ENCODE assay signal across 1 cellular context in the genomic region with DNA sequence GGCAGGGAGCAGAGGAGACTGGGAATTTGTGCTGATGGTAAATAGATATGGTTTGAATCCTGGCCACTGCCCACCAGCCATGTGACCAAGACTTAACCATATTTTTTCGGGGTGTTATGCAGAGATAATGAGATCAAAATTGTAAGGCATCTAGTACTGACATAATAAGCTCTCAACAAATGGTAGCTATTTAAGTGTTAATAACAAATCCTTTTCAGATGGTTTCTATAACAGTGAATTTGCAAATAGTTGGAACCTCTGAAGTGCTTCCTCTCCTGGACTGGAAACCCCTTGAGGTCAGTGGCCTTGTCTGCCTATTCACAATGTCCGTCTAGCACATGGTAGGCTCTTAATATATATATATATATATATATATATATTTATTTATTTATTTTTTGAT.
TF ChIP-seq lines count a peak whose summit lies in the region.

No MANE protein-coding gene starts in this region.

TF ChIP-seq in K562, 482 proteins besides CTCF, POLR2A, EP300 and RAD21 (continued from another document):
- TF ChIP-seq, protein P1, sequence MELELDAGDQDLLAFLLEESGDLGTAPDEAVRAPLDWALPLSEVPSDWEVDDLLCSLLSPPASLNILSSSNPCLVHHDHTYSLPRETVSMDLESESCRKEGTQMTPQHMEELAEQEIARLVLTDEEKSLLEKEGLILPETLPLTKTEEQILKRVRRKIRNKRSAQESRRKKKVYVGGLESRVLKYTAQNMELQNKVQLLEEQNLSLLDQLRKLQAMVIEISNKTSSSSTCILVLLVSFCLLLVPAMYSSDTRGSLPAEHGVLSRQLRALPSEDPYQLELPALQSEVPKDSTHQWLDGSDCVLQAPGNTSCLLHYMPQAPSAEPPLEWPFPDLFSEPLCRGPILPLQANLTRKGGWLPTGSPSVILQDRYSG (tag; conservative IDR thresholded peaks at IDR 0.05; ENCODE audit: low read depth), result no peak
- TF ChIP-seq ELF4 (CRISPR knock-in tag; IDR thresholded peaks at IDR 0.05) (no peak), ZNF146 (CRISPR knock-in tag; IDR thresholded peaks at IDR 0.05; ENCODE audit: unreplicated experiment) (no peak), ZNF79 (CRISPR knock-in tag; IDR thresholded peaks at IDR 0.05; ENCODE audit: low read depth) (no peak), NONO (IDR thresholded peaks at IDR 0.05; ENCODE audit: low read depth in 2 of 2, low read length in 1 of 2) (0 out of 4 replicates have a peak, but pooled peaks of 1 of the 2 experiments have one; percentile 45), TEAD4 (IDR thresholded peaks at IDR 0.05; ENCODE audit: low read length) (no peak), TEAD4 (CRISPR knock-in tag; IDR thresholded peaks at IDR 0.05; ENCODE audit: borderline replicate concordance) (no peak)
- TF ChIP-seq, protein P2, sequence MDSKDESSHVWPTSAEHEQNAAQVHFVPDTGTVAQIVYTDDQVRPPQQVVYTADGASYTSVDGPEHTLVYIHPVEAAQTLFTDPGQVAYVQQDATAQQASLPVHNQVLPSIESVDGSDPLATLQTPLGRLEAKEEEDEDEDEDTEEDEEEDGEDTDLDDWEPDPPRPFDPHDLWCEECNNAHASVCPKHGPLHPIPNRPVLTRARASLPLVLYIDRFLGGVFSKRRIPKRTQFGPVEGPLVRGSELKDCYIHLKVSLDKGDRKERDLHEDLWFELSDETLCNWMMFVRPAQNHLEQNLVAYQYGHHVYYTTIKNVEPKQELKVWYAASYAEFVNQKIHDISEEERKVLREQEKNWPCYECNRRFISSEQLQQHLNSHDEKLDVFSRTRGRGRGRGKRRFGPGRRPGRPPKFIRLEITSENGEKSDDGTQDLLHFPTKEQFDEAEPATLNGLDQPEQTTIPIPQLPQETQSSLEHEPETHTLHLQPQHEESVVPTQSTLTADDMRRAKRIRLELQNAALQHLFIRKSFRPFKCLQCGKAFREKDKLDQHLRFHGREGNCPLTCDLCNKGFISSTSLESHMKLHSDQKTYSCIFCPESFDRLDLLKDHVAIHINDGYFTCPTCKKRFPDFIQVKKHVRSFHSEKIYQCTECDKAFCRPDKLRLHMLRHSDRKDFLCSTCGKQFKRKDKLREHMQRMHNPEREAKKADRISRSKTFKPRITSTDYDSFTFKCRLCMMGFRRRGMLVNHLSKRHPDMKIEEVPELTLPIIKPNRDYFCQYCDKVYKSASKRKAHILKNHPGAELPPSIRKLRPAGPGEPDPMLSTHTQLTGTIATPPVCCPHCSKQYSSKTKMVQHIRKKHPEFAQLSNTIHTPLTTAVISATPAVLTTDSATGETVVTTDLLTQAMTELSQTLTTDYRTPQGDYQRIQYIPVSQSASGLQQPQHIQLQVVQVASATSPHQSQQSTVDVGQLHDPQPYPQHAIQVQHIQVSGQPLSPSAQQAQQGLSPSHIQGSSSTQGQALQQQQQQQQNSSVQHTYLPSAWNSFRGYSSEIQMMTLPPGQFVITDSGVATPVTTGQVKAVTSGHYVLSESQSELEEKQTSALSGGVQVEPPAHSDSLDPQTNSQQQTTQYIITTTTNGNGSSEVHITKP (IDR thresholded peaks at IDR 0.05; ENCODE audit: partially characterized antibody), result peak; percentile 96
- TF ChIP-seq, protein P3, sequence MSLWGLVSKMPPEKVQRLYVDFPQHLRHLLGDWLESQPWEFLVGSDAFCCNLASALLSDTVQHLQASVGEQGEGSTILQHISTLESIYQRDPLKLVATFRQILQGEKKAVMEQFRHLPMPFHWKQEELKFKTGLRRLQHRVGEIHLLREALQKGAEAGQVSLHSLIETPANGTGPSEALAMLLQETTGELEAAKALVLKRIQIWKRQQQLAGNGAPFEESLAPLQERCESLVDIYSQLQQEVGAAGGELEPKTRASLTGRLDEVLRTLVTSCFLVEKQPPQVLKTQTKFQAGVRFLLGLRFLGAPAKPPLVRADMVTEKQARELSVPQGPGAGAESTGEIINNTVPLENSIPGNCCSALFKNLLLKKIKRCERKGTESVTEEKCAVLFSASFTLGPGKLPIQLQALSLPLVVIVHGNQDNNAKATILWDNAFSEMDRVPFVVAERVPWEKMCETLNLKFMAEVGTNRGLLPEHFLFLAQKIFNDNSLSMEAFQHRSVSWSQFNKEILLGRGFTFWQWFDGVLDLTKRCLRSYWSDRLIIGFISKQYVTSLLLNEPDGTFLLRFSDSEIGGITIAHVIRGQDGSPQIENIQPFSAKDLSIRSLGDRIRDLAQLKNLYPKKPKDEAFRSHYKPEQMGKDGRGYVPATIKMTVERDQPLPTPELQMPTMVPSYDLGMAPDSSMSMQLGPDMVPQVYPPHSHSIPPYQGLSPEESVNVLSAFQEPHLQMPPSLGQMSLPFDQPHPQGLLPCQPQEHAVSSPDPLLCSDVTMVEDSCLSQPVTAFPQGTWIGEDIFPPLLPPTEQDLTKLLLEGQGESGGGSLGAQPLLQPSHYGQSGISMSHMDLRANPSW (CRISPR knock-in tag; IDR thresholded peaks at IDR 0.05), result no peak
